ENCODE assay signal across 1 cellular context in the genomic region with DNA sequence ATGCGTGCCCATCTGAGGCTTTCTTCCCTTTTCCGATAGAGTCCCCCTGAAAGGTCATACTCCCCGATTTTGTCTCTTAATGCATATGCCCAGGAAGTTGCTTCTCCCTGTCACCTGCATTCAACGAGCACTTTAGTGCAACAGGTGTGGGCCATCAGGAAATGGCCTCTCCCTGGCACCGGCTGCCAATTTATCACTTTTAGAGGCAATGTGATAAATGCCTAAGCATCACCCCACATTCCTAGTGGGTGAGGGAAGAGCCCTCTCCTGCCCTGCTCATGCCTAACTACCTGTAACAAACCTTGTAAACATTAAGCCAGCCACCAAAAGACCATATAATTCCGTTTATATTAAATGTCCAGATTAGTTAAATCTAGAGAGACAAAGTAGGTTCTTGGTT.
TF ChIP-seq lines count a peak whose summit lies in the region.

No MANE protein-coding gene starts in this region.

TF ChIP-seq in GM23338, 12 proteins besides CTCF, POLR2A, EP300 and RAD21 (continued from another document):
- TF ChIP-seq, protein P1, sequence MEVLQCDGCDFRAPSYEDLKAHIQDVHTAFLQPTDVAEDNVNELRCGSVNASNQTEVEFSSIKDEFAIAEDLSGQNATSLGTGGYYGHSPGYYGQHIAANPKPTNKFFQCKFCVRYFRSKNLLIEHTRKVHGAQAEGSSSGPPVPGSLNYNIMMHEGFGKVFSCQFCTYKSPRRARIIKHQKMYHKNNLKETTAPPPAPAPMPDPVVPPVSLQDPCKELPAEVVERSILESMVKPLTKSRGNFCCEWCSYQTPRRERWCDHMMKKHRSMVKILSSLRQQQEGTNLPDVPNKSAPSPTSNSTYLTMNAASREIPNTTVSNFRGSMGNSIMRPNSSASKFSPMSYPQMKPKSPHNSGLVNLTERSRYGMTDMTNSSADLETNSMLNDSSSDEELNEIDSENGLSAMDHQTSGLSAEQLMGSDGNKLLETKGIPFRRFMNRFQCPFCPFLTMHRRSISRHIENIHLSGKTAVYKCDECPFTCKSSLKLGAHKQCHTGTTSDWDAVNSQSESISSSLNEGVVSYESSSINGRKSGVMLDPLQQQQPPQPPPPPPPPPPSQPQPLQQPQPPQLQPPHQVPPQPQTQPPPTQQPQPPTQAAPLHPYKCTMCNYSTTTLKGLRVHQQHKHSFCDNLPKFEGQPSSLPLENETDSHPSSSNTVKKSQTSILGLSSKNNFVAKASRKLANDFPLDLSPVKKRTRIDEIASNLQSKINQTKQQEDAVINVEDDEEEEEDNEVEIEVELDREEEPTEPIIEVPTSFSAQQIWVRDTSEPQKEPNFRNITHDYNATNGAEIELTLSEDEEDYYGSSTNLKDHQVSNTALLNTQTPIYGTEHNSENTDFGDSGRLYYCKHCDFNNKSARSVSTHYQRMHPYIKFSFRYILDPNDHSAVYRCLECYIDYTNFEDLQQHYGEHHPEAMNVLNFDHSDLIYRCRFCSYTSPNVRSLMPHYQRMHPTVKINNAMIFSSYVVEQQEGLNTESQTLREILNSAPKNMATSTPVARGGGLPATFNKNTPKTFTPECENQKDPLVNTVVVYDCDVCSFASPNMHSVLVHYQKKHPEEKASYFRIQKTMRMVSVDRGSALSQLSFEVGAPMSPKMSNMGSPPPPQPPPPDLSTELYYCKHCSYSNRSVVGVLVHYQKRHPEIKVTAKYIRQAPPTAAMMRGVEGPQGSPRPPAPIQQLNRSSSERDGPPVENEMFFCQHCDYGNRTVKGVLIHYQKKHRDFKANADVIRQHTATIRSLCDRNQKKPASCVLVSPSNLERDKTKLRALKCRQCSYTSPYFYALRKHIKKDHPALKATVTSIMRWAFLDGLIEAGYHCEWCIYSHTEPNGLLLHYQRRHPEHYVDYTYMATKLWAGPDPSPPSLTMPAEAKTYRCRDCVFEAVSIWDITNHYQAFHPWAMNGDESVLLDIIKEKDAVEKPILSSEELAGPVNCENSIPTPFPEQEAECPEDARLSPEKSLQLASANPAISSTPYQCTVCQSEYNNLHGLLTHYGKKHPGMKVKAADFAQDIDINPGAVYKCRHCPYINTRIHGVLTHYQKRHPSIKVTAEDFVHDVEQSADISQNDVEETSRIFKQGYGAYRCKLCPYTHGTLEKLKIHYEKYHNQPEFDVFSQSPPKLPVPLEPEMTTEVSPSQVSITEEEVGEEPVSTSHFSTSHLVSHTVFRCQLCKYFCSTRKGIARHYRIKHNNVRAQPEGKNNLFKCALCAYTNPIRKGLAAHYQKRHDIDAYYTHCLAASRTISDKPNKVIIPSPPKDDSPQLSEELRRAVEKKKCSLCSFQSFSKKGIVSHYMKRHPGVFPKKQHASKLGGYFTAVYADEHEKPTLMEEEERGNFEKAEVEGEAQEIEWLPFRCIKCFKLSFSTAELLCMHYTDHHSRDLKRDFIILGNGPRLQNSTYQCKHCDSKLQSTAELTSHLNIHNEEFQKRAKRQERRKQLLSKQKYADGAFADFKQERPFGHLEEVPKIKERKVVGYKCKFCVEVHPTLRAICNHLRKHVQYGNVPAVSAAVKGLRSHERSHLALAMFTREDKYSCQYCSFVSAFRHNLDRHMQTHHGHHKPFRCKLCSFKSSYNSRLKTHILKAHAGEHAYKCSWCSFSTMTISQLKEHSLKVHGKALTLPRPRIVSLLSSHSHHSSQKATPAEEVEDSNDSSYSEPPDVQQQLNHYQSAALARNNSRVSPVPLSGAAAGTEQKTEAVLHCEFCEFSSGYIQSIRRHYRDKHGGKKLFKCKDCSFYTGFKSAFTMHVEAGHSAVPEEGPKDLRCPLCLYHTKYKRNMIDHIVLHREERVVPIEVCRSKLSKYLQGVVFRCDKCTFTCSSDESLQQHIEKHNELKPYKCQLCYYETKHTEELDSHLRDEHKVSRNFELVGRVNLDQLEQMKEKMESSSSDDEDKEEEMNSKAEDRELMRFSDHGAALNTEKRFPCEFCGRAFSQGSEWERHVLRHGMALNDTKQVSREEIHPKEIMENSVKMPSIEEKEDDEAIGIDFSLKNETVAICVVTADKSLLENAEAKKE (CRISPR knock-in tag; IDR thresholded peaks at IDR 0.05): no peak
- TF ChIP-seq NANOG (IDR thresholded peaks at IDR 0.05; ENCODE audit: borderline replicate concordance) (no peak), CREB1 (CRISPR knock-in tag; IDR thresholded peaks at IDR 0.05; ENCODE audit: low read depth) (no peak), EZH2phosphoT487 (IDR thresholded peaks at IDR 0.05; ENCODE audit: unreplicated experiment) (no peak), STAT1 (IDR thresholded peaks at IDR 0.05; ENCODE audit: unreplicated experiment) (no peak), ZNF331 (CRISPR knock-in tag; IDR thresholded peaks at IDR 0.05; ENCODE audit: low read depth) (no peak), POLR2AphosphoS5 (IDR thresholded peaks at IDR 0.05; ENCODE audit: low read depth) (no peak)
- TF ChIP-seq, protein P2, sequence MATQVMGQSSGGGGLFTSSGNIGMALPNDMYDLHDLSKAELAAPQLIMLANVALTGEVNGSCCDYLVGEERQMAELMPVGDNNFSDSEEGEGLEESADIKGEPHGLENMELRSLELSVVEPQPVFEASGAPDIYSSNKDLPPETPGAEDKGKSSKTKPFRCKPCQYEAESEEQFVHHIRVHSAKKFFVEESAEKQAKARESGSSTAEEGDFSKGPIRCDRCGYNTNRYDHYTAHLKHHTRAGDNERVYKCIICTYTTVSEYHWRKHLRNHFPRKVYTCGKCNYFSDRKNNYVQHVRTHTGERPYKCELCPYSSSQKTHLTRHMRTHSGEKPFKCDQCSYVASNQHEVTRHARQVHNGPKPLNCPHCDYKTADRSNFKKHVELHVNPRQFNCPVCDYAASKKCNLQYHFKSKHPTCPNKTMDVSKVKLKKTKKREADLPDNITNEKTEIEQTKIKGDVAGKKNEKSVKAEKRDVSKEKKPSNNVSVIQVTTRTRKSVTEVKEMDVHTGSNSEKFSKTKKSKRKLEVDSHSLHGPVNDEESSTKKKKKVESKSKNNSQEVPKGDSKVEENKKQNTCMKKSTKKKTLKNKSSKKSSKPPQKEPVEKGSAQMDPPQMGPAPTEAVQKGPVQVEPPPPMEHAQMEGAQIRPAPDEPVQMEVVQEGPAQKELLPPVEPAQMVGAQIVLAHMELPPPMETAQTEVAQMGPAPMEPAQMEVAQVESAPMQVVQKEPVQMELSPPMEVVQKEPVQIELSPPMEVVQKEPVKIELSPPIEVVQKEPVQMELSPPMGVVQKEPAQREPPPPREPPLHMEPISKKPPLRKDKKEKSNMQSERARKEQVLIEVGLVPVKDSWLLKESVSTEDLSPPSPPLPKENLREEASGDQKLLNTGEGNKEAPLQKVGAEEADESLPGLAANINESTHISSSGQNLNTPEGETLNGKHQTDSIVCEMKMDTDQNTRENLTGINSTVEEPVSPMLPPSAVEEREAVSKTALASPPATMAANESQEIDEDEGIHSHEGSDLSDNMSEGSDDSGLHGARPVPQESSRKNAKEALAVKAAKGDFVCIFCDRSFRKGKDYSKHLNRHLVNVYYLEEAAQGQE (IDR thresholded peaks at IDR 0.05; ENCODE audit: unreplicated experiment): no peak
- TF ChIP-seq, protein P3, sequence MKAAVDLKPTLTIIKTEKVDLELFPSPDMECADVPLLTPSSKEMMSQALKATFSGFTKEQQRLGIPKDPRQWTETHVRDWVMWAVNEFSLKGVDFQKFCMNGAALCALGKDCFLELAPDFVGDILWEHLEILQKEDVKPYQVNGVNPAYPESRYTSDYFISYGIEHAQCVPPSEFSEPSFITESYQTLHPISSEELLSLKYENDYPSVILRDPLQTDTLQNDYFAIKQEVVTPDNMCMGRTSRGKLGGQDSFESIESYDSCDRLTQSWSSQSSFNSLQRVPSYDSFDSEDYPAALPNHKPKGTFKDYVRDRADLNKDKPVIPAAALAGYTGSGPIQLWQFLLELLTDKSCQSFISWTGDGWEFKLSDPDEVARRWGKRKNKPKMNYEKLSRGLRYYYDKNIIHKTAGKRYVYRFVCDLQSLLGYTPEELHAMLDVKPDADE (IDR thresholded peaks at IDR 0.05): no peak
